19 cellular contexts compared by ENCODE assay signal in the genomic region with DNA sequence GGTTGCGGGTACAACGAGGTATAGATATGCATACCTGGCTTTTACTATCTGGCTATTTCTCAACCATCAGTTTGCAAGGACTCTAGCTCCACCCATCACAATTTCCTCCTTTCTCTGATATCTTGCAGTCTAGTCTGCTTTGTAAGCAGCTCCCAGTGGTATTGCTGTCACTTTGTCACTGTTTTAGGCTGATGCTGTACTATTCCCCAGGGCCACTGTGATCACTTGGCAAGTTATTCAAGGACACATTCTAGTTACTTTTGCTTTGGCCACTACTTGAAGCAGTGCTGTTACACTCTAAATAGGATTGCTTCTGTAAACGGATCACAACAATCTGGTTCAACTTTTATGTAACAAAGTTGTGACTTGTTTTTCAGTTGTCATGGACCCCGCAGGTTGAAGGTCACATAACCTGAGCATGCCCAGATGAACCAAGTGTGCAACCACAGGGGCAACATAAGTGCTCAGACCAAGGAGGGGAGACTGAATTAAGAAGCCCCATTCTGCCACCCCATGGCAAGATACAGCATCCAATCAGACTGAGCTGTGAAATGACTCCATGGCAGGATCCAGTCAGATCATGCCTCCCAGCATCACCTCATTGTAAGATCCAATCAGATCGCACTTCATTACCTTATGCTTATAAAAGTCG.
DNase-seq lines count a peak whose midpoint lies in the region; ATAC-seq, FAIRE-seq and TF ChIP-seq lines count a peak whose summit lies in the region.
"Had no signal": no experiment of that assay in that cellular context is flagged by ENCODE, and none has a peak within 500 bp of the region (broad histone marks: within the 10 kb centered on the region; RNA-seq: fewer than 3 reads in every experiment).

No MANE protein-coding gene starts in this region.

- no TSS peak for BruUV-seq in K562 (replicated peaks; lab: Mats Ljungman, UMichigan)

- no peak overlapping the region for H2AFZ ChIP-seq in Karpas-422 (ENCODE audit: low read length)
- H2AFZ ChIP-seq in K562 (ENCODE audit: low read depth, low read length): peak overlapping the region; percentile 66
- H2AFZ ChIP-seq in neural progenitor cell (replicated peaks): no peak overlapping the region

- H3K27ac ChIP-seq in Karpas-422 (ENCODE audit: low read length) (no peak overlapping the region), K562 (ENCODE audit: extremely low read depth, low read depth, low read length) (no peak overlapping the region), neural progenitor cell (no peak overlapping the region)
- H3K27ac ChIP-seq: suprapubic skin had no signal

- TF ChIP-seq CTCF in K562 (IDR thresholded peaks at IDR 0.05 in 2 of 3, conservative IDR thresholded peaks at IDR 0.05 in 1 of 3; ENCODE audit: insufficient read depth in 2 of 3, low read depth in 1 of 3, low read length in 3 of 3) (0 out of 6 replicates have a peak, but pooled peaks of 1 of the 3 experiments have one; percentile 2), neural progenitor cell (IDR thresholded peaks at IDR 0.05) (no peak), GM13977 (IDR thresholded peaks at IDR 0.05; ENCODE audit: extremely low read depth, insufficient read depth, missing control alignments) (no peak)

- DNase-seq in Karpas-422 (no peak), K562 (ENCODE audit: extremely low read depth in 1 of 4, low spot score in 3 of 4) (no peak), neural progenitor cell (ENCODE audit: low spot score) (no peak), activated T-cell treated with anti-CD3 and anti-CD28 coated beads for 4 hours (no peak), AG08396 (ENCODE audit: low spot score) (no peak), GM13977 (ENCODE audit: low spot score) (no peak)
- DNase-seq in activated T-cell treated with anti-CD3 and anti-CD28 coated beads, Interleukin-2, amount 50 U/mL, for 4 hours: no peak
- DNase-seq: activated naive CD4-positive, alpha-beta T cell treated with anti-CD3 and anti-CD28 coated beads, Interleukin-2, amount 10 ng/mL, durations not matched to agents 7 days and 5 days; dermis blood vessel endothelial cell; GDM1; glutamatergic neuron; retina; RPMI8226; stimulated activated CD4-positive, alpha-beta T cell treated with anti-CD3 and anti-CD28 coated beads, Interleukin-1b, Interleukin-23, amount 100 ng/mL, for 48 hours; T-cell had no signal

- CTCF ChIA-PET in K562 (lab: Yijun Ruan, JAX; ENCODE audit: low intra/inter-chr PET ratio): no interaction called here

- H3F3A ChIP-seq in neural progenitor cell (ENCODE audit: low read depth): peaks cover 7% of the 10 kb centered on the region

- intact Hi-C loops in K562 (cut with micrococcal nuclease): no loop called here

- no peaks in the 10 kb centered on the region for H3K9me1 ChIP-seq in K562 (ENCODE audit: control insufficient read depth, insufficient read depth, low read length)

- H3K9me3 ChIP-seq in Karpas-422 (ENCODE audit: low read length): no peaks in the 10 kb centered on the region
- H3K9me3 ChIP-seq in K562 (replicated peaks; ENCODE audit: control insufficient read depth, insufficient read depth, low read depth, low read length): no peaks in the 10 kb centered on the region
- H3K9me3 ChIP-seq in neural progenitor cell (ENCODE audit: low read depth): no peaks in the 10 kb centered on the region
- H3K9me3 ChIP-seq: suprapubic skin had no signal

- H3K36me3 ChIP-seq in Karpas-422 (ENCODE audit: insufficient read depth, low read length) (no peaks in the 10 kb centered on the region), K562 (ENCODE audit: control insufficient read depth, insufficient read depth, low read length) (no peaks in the 10 kb centered on the region), neural progenitor cell (no peaks in the 10 kb centered on the region)
- H3K36me3 ChIP-seq: suprapubic skin had no signal

- peak overlapping the region; percentile 38 for H3K27ac Mint-ChIP-seq in neural progenitor cell
- H3K27ac Mint-ChIP-seq: activated naive CD4-positive, alpha-beta T cell treated with anti-CD3 and anti-CD28 coated beads, Interleukin-2, amount 10 ng/mL, durations not matched to agents 7 days and 5 days; T-cell had no signal

- in situ Hi-C loops in K562 (cut with MboI): no loop called here
- in situ Hi-C loops in GM13977 (cut with MboI; ENCODE audit: low pct_unique_long_range_greater_than_20kb, low sequenced_read_pairs, unreplicated experiment): no loop called here

- no peaks in the 10 kb centered on the region for H3K9me2 ChIP-seq in Karpas-422 (replicated peaks; ENCODE audit: insufficient read depth, low read length)

- H3K4me3 Mint-ChIP-seq in neural progenitor cell: no peak overlapping the region
- no peak overlapping the region for H3K4me3 Mint-ChIP-seq in activated T-cell treated with anti-CD3 and anti-CD28 coated beads, Interleukin-2, amount 50 U/mL, for 4 hours
- H3K4me3 Mint-ChIP-seq: activated naive CD4-positive, alpha-beta T cell treated with anti-CD3 and anti-CD28 coated beads, Interleukin-2, amount 10 ng/mL, durations not matched to agents 7 days and 5 days; T-cell had no signal

- H3K4me3 ChIP-seq in Karpas-422 (ENCODE audit: low read length): no peak overlapping the region
- no peak overlapping the region for H3K4me3 ChIP-seq in K562
- H3K4me3 ChIP-seq in neural progenitor cell: no peak overlapping the region
- H3K4me3 ChIP-seq: suprapubic skin had no signal

- peaks cover 5% of the 10 kb centered on the region for H3K9me3 Mint-ChIP-seq in neural progenitor cell
- no peaks in the 10 kb centered on the region for H3K9me3 Mint-ChIP-seq in activated T-cell treated with anti-CD3 and anti-CD28 coated beads, Interleukin-2, amount 50 U/mL, for 4 hours
- H3K9me3 Mint-ChIP-seq: activated naive CD4-positive, alpha-beta T cell treated with anti-CD3 and anti-CD28 coated beads, Interleukin-2, amount 10 ng/mL, durations not matched to agents 7 days and 5 days; T-cell had no signal

- H3K9ac ChIP-seq in Karpas-422 (ENCODE audit: low read length): no peak overlapping the region
- no peak overlapping the region for H3K9ac ChIP-seq in K562 (ENCODE audit: insufficient read depth in 1 of 2, low read depth in 2 of 2, low read length in 2 of 2)
- no peak overlapping the region for H3K9ac ChIP-seq in neural progenitor cell

- 30% methylated on average over 6 of the region's 6 CpGs for WGBS in K562 (ENCODE audit: insufficient coverage, low coverage, missing lambda C conversion rate)

- POLR2A ChIA-PET in K562 (lab: Yijun Ruan, JAX): interaction anchor here (0.7 to 0.8 kb wide), 2 partner anchors 52 to 1412 kb away, joined by 3 to 4 read pairs; no protein-coding TSS in a partner anchor

- H3K27me3 ChIP-seq in Karpas-422 (ENCODE audit: low read length): no peaks in the 10 kb centered on the region; the same call in 1 of the 2 replicates
- H3K27me3 ChIP-seq in K562 (ENCODE audit: control insufficient read depth in 2 of 2, insufficient read depth in 2 of 2, low read length in 2 of 2): no peaks in the 10 kb centered on the region
- H3K27me3 ChIP-seq in neural progenitor cell: no peaks in the 10 kb centered on the region
- H3K27me3 ChIP-seq: suprapubic skin had no signal

- peaks cover 41% of the 10 kb centered on the region for H3K4me1 Mint-ChIP-seq in neural progenitor cell
- H3K4me1 Mint-ChIP-seq in activated T-cell treated with anti-CD3 and anti-CD28 coated beads, Interleukin-2, amount 50 U/mL, for 4 hours (ENCODE audit: low read depth): no peaks in the 10 kb centered on the region
- H3K4me1 Mint-ChIP-seq: activated naive CD4-positive, alpha-beta T cell treated with anti-CD3 and anti-CD28 coated beads, Interleukin-2, amount 10 ng/mL, durations not matched to agents 7 days and 5 days; T-cell had no signal

- H3K36me3 Mint-ChIP-seq in neural progenitor cell: no peaks in the 10 kb centered on the region
- H3K36me3 Mint-ChIP-seq in activated T-cell treated with anti-CD3 and anti-CD28 coated beads, Interleukin-2, amount 50 U/mL, for 4 hours (ENCODE audit: insufficient read depth): no peaks in the 10 kb centered on the region
- H3K36me3 Mint-ChIP-seq: activated naive CD4-positive, alpha-beta T cell treated with anti-CD3 and anti-CD28 coated beads, Interleukin-2, amount 10 ng/mL, durations not matched to agents 7 days and 5 days; T-cell had no signal

- TF ChIP-seq POLR2A in K562 (conservative IDR thresholded peaks at IDR 0.05): no peak

- peaks cover 8% of the 10 kb centered on the region for H3K4me1 ChIP-seq in Karpas-422 (ENCODE audit: low read length)
- peaks cover 0 to 3% of the 10 kb centered on the region in 2 experiments; a peak in 1 of 5 replicates for H3K4me1 ChIP-seq in K562 (replicated peaks in 1 of 2; ENCODE audit: control insufficient read depth in 2 of 2, insufficient read depth in 2 of 2, low read length in 2 of 2)
- H3K4me1 ChIP-seq in neural progenitor cell: peaks cover 26% of the 10 kb centered on the region
- H3K4me1 ChIP-seq: suprapubic skin had no signal

- H3K79me2 ChIP-seq in Karpas-422 (ENCODE audit: low read length) (no peaks in the 10 kb centered on the region), K562 (ENCODE audit: control insufficient read depth, insufficient read depth, low read length) (no peaks in the 10 kb centered on the region), neural progenitor cell (ENCODE audit: low read depth) (no peaks in the 10 kb centered on the region)

- TF ChIP-seq RAD21 in K562 (CRISPR knock-in tag; conservative IDR thresholded peaks at IDR 0.05 in 1 of 2, IDR thresholded peaks at IDR 0.05 in 1 of 2): peak in 1 of 2 experiments; percentile 16; a peak in 2 of 4 replicates

- H4K20me1 ChIP-seq in Karpas-422 (ENCODE audit: insufficient read depth, low read depth, low read length) (no peaks in the 10 kb centered on the region), K562 (replicated peaks; ENCODE audit: control insufficient read depth, insufficient read depth, low read length) (no peaks in the 10 kb centered on the region), neural progenitor cell (ENCODE audit: low read depth) (no peaks in the 10 kb centered on the region)

- ATAC-seq in K562: peak; percentile 83
- ATAC-seq in activated T-cell treated with anti-CD3 and anti-CD28 coated beads, Interleukin-2, amount 50 U/mL, for 4 hours: no peak
- ATAC-seq: activated CD4-positive, CD25-positive, alpha-beta regulatory T cell treated with anti-CD3 and anti-CD28 coated beads, Interleukin-2, amount 50 U/mL, for 24 hours; T-cell had no signal

- TF ChIP-seq EP300 in K562 (IDR thresholded peaks at IDR 0.05; ENCODE audit: low read length): no peak

- no peaks in the 10 kb centered on the region for H3K27me3 Mint-ChIP-seq in neural progenitor cell (ENCODE audit: insufficient read depth, low read depth)
- H3K27me3 Mint-ChIP-seq in activated T-cell treated with anti-CD3 and anti-CD28 coated beads, Interleukin-2, amount 50 U/mL, for 4 hours (ENCODE audit: low read depth): peaks cover under 1% of the 10 kb centered on the region
- H3K27me3 Mint-ChIP-seq: activated naive CD4-positive, alpha-beta T cell treated with anti-CD3 and anti-CD28 coated beads, Interleukin-2, amount 10 ng/mL, durations not matched to agents 7 days and 5 days; T-cell had no signal

- H3K4me2 ChIP-seq in Karpas-422 (ENCODE audit: low read depth, low read length, poor library complexity, severe bottlenecking) (peak overlapping the region; percentile 18), K562 (ENCODE audit: insufficient read depth, low read length) (peak overlapping the region; percentile 12; the same call in 1 of the 2 replicates), neural progenitor cell (no peak overlapping the region)

- FAIRE-seq in G401.6 (lab: Jason Lieb, UNC): peak; percentile 99
- no peak for FAIRE-seq in K562 (lab: Jason Lieb, UNC)
- FAIRE-seq: HTR-8/SVneo had no signal

TF ChIP-seq in K562, 482 proteins besides CTCF, POLR2A, EP300 and RAD21 (continues in another document):
- peak; percentile 43 for TF ChIP-seq RFX1 (IDR thresholded peaks at IDR 0.05)
